In the genomic region with DNA sequence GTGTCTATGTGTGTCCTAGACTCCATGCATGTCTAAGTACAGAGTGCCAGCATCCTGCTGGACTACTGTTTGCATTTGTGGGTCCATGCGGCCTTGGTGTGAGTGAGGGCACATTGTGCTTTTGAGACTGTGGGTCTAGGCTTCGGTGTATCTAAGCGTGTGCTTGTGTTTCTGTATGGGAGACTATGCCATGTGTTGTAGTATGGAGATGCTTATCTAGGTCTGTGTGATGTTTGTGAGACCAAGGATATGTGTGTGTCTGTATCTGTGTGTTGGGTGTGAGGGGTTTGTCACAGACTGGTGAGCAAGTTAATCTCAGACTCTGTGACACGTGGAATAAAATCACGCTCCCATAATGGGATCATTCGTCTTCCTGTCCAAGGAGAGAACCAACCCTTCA, we compare ENCODE assay signal across 18 cellular contexts. TPM values are rescaled to one million over a fixed set of nuclear protein-coding genes. Genes with fewer than 3 reads are reported as not detected.
DNase-seq lines count a peak whose midpoint lies in the region; ATAC-seq and TF ChIP-seq lines count a peak whose summit lies in the region.
"Had no signal": no experiment of that assay in that cellular context is flagged by ENCODE, and none has a peak within 500 bp of the region (broad histone marks: within the 10 kb centered on the region; RNA-seq: fewer than 3 reads in every experiment).

No MANE protein-coding gene starts in this region.

- no peak overlapping the region for H3K14ac ChIP-seq in neuronal stem cell (ENCODE audit: low read length)

- peak overlapping the region; percentile 42 for H2BK5ac ChIP-seq in neuronal stem cell (ENCODE audit: low read length)

- H3K4me3 ChIP-seq in Peyer's patch (no peak overlapping the region), neuronal stem cell (ENCODE audit: low read length in 2 of 2) (no peak overlapping the region), thoracic aorta (no peak overlapping the region), brain microvascular endothelial cell (ENCODE audit: low read depth, low read length) (no peak overlapping the region), GM23338 (no peak overlapping the region)

- intact Hi-C loops in posterior cingulate gyrus (cut with DNase I), result no loop called here

- no peaks in the 10 kb centered on the region for H3K27me3 ChIP-seq in Peyer's patch
- H3K27me3 ChIP-seq in neuronal stem cell (ENCODE audit: control insufficient read depth in 3 of 3, insufficient read depth in 3 of 3, low read depth in 1 of 3, low read length in 3 of 3), result no peaks in the 10 kb centered on the region
- H3K27me3 ChIP-seq in thoracic aorta (replicated peaks; ENCODE audit: insufficient read depth), result no peaks in the 10 kb centered on the region
- H3K27me3 ChIP-seq in brain microvascular endothelial cell (replicated peaks), result no peaks in the 10 kb centered on the region
- H3K27me3 ChIP-seq in GM23338 (ENCODE audit: insufficient read depth), result no peaks in the 10 kb centered on the region

- no peak overlapping the region for H3K9ac ChIP-seq in neuronal stem cell (ENCODE audit: low read depth, low read length, poor library complexity)

- H3K36me3 ChIP-seq in Peyer's patch, result no peaks in the 10 kb centered on the region
- peaks cover 19 to 59% of the 10 kb centered on the region in 2 donors for H3K36me3 ChIP-seq in neuronal stem cell (replicated peaks in 1 of 2; ENCODE audit: control insufficient read depth in 2 of 2, insufficient read depth in 2 of 2, low read length in 2 of 2)
- no peaks in the 10 kb centered on the region for H3K36me3 ChIP-seq in thoracic aorta
- H3K36me3 ChIP-seq in brain microvascular endothelial cell (replicated peaks), result peaks cover 3% of the 10 kb centered on the region
- H3K36me3 ChIP-seq in GM23338 (ENCODE audit: insufficient read depth), result no peaks in the 10 kb centered on the region

- no peak overlapping the region for H2BK15ac ChIP-seq in neuronal stem cell (ENCODE audit: low read length)

- DNase-seq in Peyer's patch (no peak), neuronal stem cell (ENCODE audit: low spot score) (no peak), thoracic aorta (ENCODE audit: low spot score) (no peak), inferior parietal cortex (ENCODE audit: extremely low spot score) (no peak), brain microvascular endothelial cell (no peak), GM23338 (ENCODE audit: low spot score) (no peak), posterior cingulate gyrus (no peak)
- DNase-seq: activated CD4-positive, alpha-beta T cell treated with anti-CD3 and anti-CD28 coated beads, Interleukin-2, amount 10 ng/mL, durations not matched to agents 24 days and 14 days; activated naive CD8-positive, alpha-beta T cell treated with anti-CD3 and anti-CD28 coated beads for 36 hours; activated T-cell treated with anti-CD3 and anti-CD28 coated beads for 4 hours; CD8-positive, alpha-beta T cell; GF-D8; T1000 had no signal

- no CpG with 5 or more reads among the region's 6 CpGs for WGBS in neuronal stem cell (ENCODE audit: extremely low coverage in 2 of 2, insufficient read length in 2 of 2, insufficient replicate concordance in 1 of 2), 2 donors

- no peak overlapping the region for H2BK120ac ChIP-seq in neuronal stem cell (ENCODE audit: low read depth, low read length)

- in situ Hi-C loops in brain microvascular endothelial cell (cut with HindIII; ENCODE audit: low pct_ligation_motif_present, low sequenced_read_pairs), result no loop called here

- H4K8ac ChIP-seq in neuronal stem cell (ENCODE audit: low read depth, low read length), result no peak overlapping the region

- no peak for TF ChIP-seq POLR2A in Peyer's patch (IDR thresholded peaks at IDR 0.05)

- H3K27ac ChIP-seq in Peyer's patch (peak overlapping the region in 3 of 4 donors; percentile 44 to 63 (median 59)), cingulate gyrus (ENCODE audit: low read depth, low read length) (peak overlapping the region; percentile 26), neuronal stem cell (replicated peaks; ENCODE audit: low read length) (no peak overlapping the region), thoracic aorta (peak overlapping the region; percentile 69 to 74), brain microvascular endothelial cell (no peak overlapping the region), GM23338 (ENCODE audit: low read depth) (no peak overlapping the region)

- no peak overlapping the region for H4K91ac ChIP-seq in neuronal stem cell (ENCODE audit: low read depth, low read length, poor library complexity)

- no peak overlapping the region for H3K4me3 Mint-ChIP-seq in GM23338
- H3K4me3 Mint-ChIP-seq: activated CD4-positive, alpha-beta T cell treated with anti-CD3 and anti-CD28 coated beads, Interleukin-2, amount 10 ng/mL, durations not matched to agents 24 days and 14 days; activated naive CD8-positive, alpha-beta T cell treated with anti-CD3 and anti-CD28 coated beads for 36 hours; CD8-positive, alpha-beta T cell; type B pancreatic cell had no signal

- H2BK12ac ChIP-seq in neuronal stem cell (ENCODE audit: low read length), result no peak overlapping the region

- no peaks in the 10 kb centered on the region for H3K36me3 Mint-ChIP-seq in GM23338 (ENCODE audit: low read depth)
- H3K36me3 Mint-ChIP-seq: activated naive CD8-positive, alpha-beta T cell treated with anti-CD3 and anti-CD28 coated beads for 36 hours had no signal

- H3K9me3 ChIP-seq in Peyer's patch, result no peaks in the 10 kb centered on the region
- no peaks in the 10 kb centered on the region for H3K9me3 ChIP-seq in neuronal stem cell (replicated peaks in 1 of 2; ENCODE audit: control insufficient read depth in 2 of 2, insufficient read depth in 1 of 2, low read depth in 1 of 2, low read length in 2 of 2)
- no peaks in the 10 kb centered on the region for H3K9me3 ChIP-seq in thoracic aorta

- H3K4me1 ChIP-seq in Peyer's patch (peaks cover 0 to 55% (median 2%) of the 10 kb centered on the region in 4 donors), neuronal stem cell (ENCODE audit: control insufficient read depth in 2 of 2, insufficient read depth in 1 of 2, low read depth in 1 of 2, low read length in 2 of 2) (peaks cover 40 to 46% of the 10 kb centered on the region in 2 donors), thoracic aorta (ENCODE audit: control insufficient read depth in 1 of 2, low read depth in 2 of 2) (peaks cover 36 to 79% of the 10 kb centered on the region in 2 donors), GM23338 (ENCODE audit: insufficient read depth) (peaks cover 30% of the 10 kb centered on the region)

- peaks cover 39% of the 10 kb centered on the region for H3K79me1 ChIP-seq in neuronal stem cell (ENCODE audit: low read depth, low read length)

- no peaks in the 10 kb centered on the region for H3K9me2 ChIP-seq in GM23338 (ENCODE audit: insufficient read depth)

- no peak overlapping the region for H3K4ac ChIP-seq in neuronal stem cell (ENCODE audit: low read length)

- H4K20me1 ChIP-seq in GM23338 (replicated peaks; ENCODE audit: insufficient read depth), result no peaks in the 10 kb centered on the region; the same call in none of the 2 replicates

- no peak overlapping the region for H2AK5ac ChIP-seq in neuronal stem cell (ENCODE audit: low read depth, low read length)

- peaks cover 22% of the 10 kb centered on the region for H3K79me2 ChIP-seq in GM23338 (replicated peaks; ENCODE audit: insufficient read depth)

- H3K23ac ChIP-seq in neuronal stem cell (ENCODE audit: low read depth, low read length, poor library complexity), result no peak overlapping the region

- TF ChIP-seq CTCF in Peyer's patch (IDR thresholded peaks at IDR 0.05), result no peak
- TF ChIP-seq CTCF in thoracic aorta (IDR thresholded peaks at IDR 0.05), result no peak
- no peak for TF ChIP-seq CTCF in brain microvascular endothelial cell (IDR thresholded peaks at IDR 0.05; ENCODE audit: low read depth, low read length, missing control alignments)
- TF ChIP-seq CTCF in GM23338 (conservative IDR thresholded peaks at IDR 0.05; ENCODE audit: low read depth in 2 of 2), result no peak

- no peak overlapping the region for H3K27ac Mint-ChIP-seq in GM23338
- H3K27ac Mint-ChIP-seq: activated CD4-positive, alpha-beta T cell treated with anti-CD3 and anti-CD28 coated beads, Interleukin-2, amount 10 ng/mL, durations not matched to agents 24 days and 14 days; activated naive CD8-positive, alpha-beta T cell treated with anti-CD3 and anti-CD28 coated beads for 36 hours; CD8-positive, alpha-beta T cell; type B pancreatic cell had no signal

- ATAC-seq in thoracic aorta (ENCODE audit: insufficient number of reproducible peaks, low FRiP score, low read depth), result no peak
- ATAC-seq in GM23338, result no peak
- ATAC-seq: CD8-positive, alpha-beta T cell had no signal

- H2AFZ ChIP-seq in neuronal stem cell (ENCODE audit: low read length) (no peak overlapping the region), GM23338 (no peak overlapping the region)

- H3K4me1 Mint-ChIP-seq in GM23338, result peaks cover 14% of the 10 kb centered on the region
- H3K4me1 Mint-ChIP-seq: activated naive CD8-positive, alpha-beta T cell treated with anti-CD3 and anti-CD28 coated beads for 36 hours had no signal

- H3K4me2 ChIP-seq in neuronal stem cell (ENCODE audit: insufficient read depth, low read length, poor library complexity, severe bottlenecking) (no peak overlapping the region), GM23338 (no peak overlapping the region)

- peaks cover 2% of the 10 kb centered on the region for H3K27me3 Mint-ChIP-seq in GM23338 (ENCODE audit: insufficient read depth, low read depth, poor library complexity)
- H3K27me3 Mint-ChIP-seq: activated CD4-positive, alpha-beta T cell treated with anti-CD3 and anti-CD28 coated beads, Interleukin-2, amount 10 ng/mL, durations not matched to agents 24 days and 14 days; activated naive CD8-positive, alpha-beta T cell treated with anti-CD3 and anti-CD28 coated beads for 36 hours; type B pancreatic cell had no signal

- no peaks in the 10 kb centered on the region for H3K9me3 Mint-ChIP-seq in GM23338
- H3K9me3 Mint-ChIP-seq: activated CD4-positive, alpha-beta T cell treated with anti-CD3 and anti-CD28 coated beads, Interleukin-2, amount 10 ng/mL, durations not matched to agents 24 days and 14 days; activated naive CD8-positive, alpha-beta T cell treated with anti-CD3 and anti-CD28 coated beads for 36 hours; CD8-positive, alpha-beta T cell; type B pancreatic cell had no signal

- H3K18ac ChIP-seq in neuronal stem cell (ENCODE audit: low read length), result no peak overlapping the region

- H3F3A ChIP-seq in GM23338 (replicated peaks; ENCODE audit: low read depth), result no peaks in the 10 kb centered on the region

TF ChIP-seq in GM23338, 12 proteins besides CTCF, POLR2A, EP300 and RAD21 (continues in another document):
- no peak for TF ChIP-seq EZH2 (IDR thresholded peaks at IDR 0.05; ENCODE audit: low read depth, unreplicated experiment)

RNA-seq across cellular contexts. Expression of gene AHDC1, which starts 14.5 kb away (rescaled TPM):
- 10 to 100 TPM in 3 of 4 donors, 1 to 10 TPM in 1; 7.0 to 21.5 (median 12.0) TPM for total RNA-seq in Peyer's patch
- polyA plus RNA-seq in neuronal stem cell (2013, experiment 1 of 2), result 22.9 TPM
- polyA plus RNA-seq in neuronal stem cell (2013, experiment 2 of 2), result 22.9 TPM
- 10 to 100 TPM; 38.3 to 55.4 TPM for total RNA-seq in thoracic aorta
- 19.1 and 22.2 TPM in 2 replicates for total RNA-seq in GM23338 (2014; rRNA removed; shearing (Covaris generic))
- polyA plus RNA-seq in GM23338 (2016; fragmentation: Nextera tagmentation; extraction: Ambion mirVana), result 6.8 and 8.3 TPM in 2 replicates

RNA-seq across cellular contexts. Expression of gene FGR, which starts 45.5 kb away (rescaled TPM):
- total RNA-seq in Peyer's patch (10 to 100 TPM in 1 of 4 donors, 1 to 10 TPM in 3; 1.1 to 38.8 (median 4.7) TPM), thoracic aorta (10 to 100 TPM; 17.0 to 21.5 TPM)
- polyA plus RNA-seq in neuronal stem cell (2013, experiment 1 of 2), result 0.03 TPM
- 0.01 TPM for polyA plus RNA-seq in neuronal stem cell (2013, experiment 2 of 2)
- 0.16 and 0.56 TPM in 2 replicates for total RNA-seq in GM23338 (2014; rRNA removed; shearing (Covaris generic))
- 0.42 and 0.53 TPM in 2 replicates for polyA plus RNA-seq in GM23338 (2016; fragmentation: Nextera tagmentation; extraction: Ambion mirVana)
- total RNA-seq: epithelial cell of proximal tubule, RPMI7951 had no signal
- polyA plus RNA-seq: neural cell had no signal

Comparison
In these comparisons a context has a peak if more than half of its experiments do, and no peak if none do; other contexts are left out.
1. H3K27ac ChIP-seq: peak in Peyer's patch (3 of 4), cingulate gyrus (single experiment) and thoracic aorta (2 of 2); none in neuronal stem cell (single experiment), brain microvascular endothelial cell (single experiment) and GM23338 (single experiment).